Comparison of ENCODE assay signal across 9 cellular contexts in the genomic region with DNA sequence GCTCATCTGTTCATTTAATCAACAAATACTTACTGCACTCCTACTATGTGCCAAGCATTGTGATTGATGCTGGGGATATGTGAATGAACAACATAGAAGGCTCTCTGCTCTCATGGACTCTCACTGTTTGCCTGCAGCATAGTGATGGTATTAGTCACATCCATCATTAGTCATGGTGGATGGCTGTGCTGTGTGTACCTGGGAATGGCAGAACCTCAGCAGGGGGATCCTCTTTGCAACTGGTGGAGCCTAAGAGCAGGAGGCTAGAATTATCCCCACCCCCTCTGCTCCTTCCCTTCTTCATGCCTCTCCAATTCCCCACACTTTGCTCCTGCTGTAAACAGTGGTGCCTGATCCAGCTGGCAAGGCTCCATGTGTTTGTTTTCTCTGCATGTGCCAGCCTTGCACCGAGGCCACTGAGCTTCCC. TPM values are rescaled to one million over a fixed set of nuclear protein-coding genes. Genes with fewer than 3 reads are reported as not detected.
DNase-seq lines count a peak whose midpoint lies in the region; ATAC-seq and TF ChIP-seq lines count a peak whose summit lies in the region.
"Had no signal": no experiment of that assay in that cellular context is flagged by ENCODE, and none has a peak within 500 bp of the region (broad histone marks: within the 10 kb centered on the region; RNA-seq: fewer than 3 reads in every experiment).

No MANE protein-coding gene starts in this region.

- peaks cover 0 to 95% (median 74%) of the 10 kb centered on the region in 4 donors for H3K4me1 ChIP-seq in sigmoid colon
- H3K4me1 ChIP-seq in Karpas-422 (ENCODE audit: low read length), result no peaks in the 10 kb centered on the region

- no peak overlapping the region for H3K9ac ChIP-seq in Karpas-422 (ENCODE audit: low read length)

- H3K36me3 ChIP-seq in sigmoid colon (peaks cover 0 to 7% (median 0%) of the 10 kb centered on the region in 4 donors), Karpas-422 (ENCODE audit: insufficient read depth, low read length) (no peaks in the 10 kb centered on the region)

- TF ChIP-seq EP300 in sigmoid colon (IDR thresholded peaks at IDR 0.05), result no peak

- ATAC-seq in HG03039 (IDR thresholded peaks at IDR 0.05; ENCODE audit: unreplicated experiment), result no peak

- H3K27ac ChIP-seq in epithelial cell of prostate, result peak overlapping the region; percentile 86
- peak overlapping the region; percentile 56 to 69 (median 65) for H3K27ac ChIP-seq in sigmoid colon
- no peak overlapping the region for H3K27ac ChIP-seq in Karpas-422 (ENCODE audit: low read length)

- no peaks in the 10 kb centered on the region for H3K9me2 ChIP-seq in Karpas-422 (replicated peaks; ENCODE audit: insufficient read depth, low read length)

- no peak for TF ChIP-seq POLR2A in sigmoid colon (IDR thresholded peaks at IDR 0.05)

- TF ChIP-seq CTCF in sigmoid colon (IDR thresholded peaks at IDR 0.05), result no peak

- H3K27me3 ChIP-seq in sigmoid colon (no peaks in the 10 kb centered on the region), Karpas-422 (ENCODE audit: low read length) (no peaks in the 10 kb centered on the region)

- H3K4me3 ChIP-seq in sigmoid colon (no peak overlapping the region), Karpas-422 (ENCODE audit: low read length) (no peak overlapping the region)

- H2AFZ ChIP-seq in Karpas-422 (ENCODE audit: low read length), result no peak overlapping the region

- WGBS in sigmoid colon, 2 donors, result 2 to 43% methylated on average over 1 of the region's 1 CpG

- H4K20me1 ChIP-seq in Karpas-422 (ENCODE audit: insufficient read depth, low read depth, low read length), result no peaks in the 10 kb centered on the region

- H3K9me3 ChIP-seq in sigmoid colon (no peaks in the 10 kb centered on the region), Karpas-422 (ENCODE audit: low read length) (no peaks in the 10 kb centered on the region)

- intact Hi-C loops in sigmoid colon (cut with DNase I), result no loop called here

- DNase-seq in HCEC 1CT, result peak; percentile 59
- DNase-seq in NCI-H345 treated with DMSO at 0.1 percent for 48 hours (lab: John Stamatoyannopoulos, UW; ENCODE audit: unreplicated experiment), result peak; percentile 65
- peak; percentile 63 for DNase-seq in epithelial cell of prostate (ENCODE audit: low read depth, low spot score)
- no peak for DNase-seq in sigmoid colon
- DNase-seq in Karpas-422, result no peak
- DNase-seq in T-helper 9 cell, result no peak
- no peak for DNase-seq in CD1c-positive myeloid dendritic cell (ENCODE audit: extremely low spot score)

- no peak overlapping the region for H3K4me2 ChIP-seq in Karpas-422 (ENCODE audit: low read depth, low read length, poor library complexity, severe bottlenecking)

- H3K79me2 ChIP-seq in Karpas-422 (ENCODE audit: low read length), result no peaks in the 10 kb centered on the region

RNA-seq across cellular contexts. Expression of a gene that starts 20.5 kb away (rescaled TPM):
- total RNA-seq in sigmoid colon, result 100 to 1,000 TPM in 2 of 4 donors, 10 to 100 TPM in 2; 80.3 to 122 (median 103) TPM
- 10 to 100 TPM in 1 of 3 donors, 1 to 10 TPM in 2; 1.6 to 10.6 (median 4.2) TPM for polyA plus RNA-seq in sigmoid colon
- total RNA-seq in Karpas-422 (2014; rRNA removed; shearing (Covaris generic); ENCODE audit: low replicate concordance), result 0.04 and 0.47 TPM in 2 replicates
- total RNA-seq: dermis microvascular lymphatic vessel endothelial cell had no signal

Comparison
In these comparisons a context has a peak if more than half of its experiments do, and no peak if none do; other contexts are left out.
1. DNase-seq: peak in HCEC 1CT (single experiment), NCI-H345 treated with DMSO at 0.1 percent for 48 hours (single experiment) and epithelial cell of prostate (single experiment); none in sigmoid colon (single experiment), Karpas-422 (single experiment), T-helper 9 cell (single experiment) and CD1c-positive myeloid dendritic cell (single experiment).
2. RNA of a gene that starts 20.5 kb away (total RNA-seq): 80.3 to 122 TPM in sigmoid colon; 0.04 to 0.47 TPM in Karpas-422; every median in the first group is over 10 times any median in the second.